Comparison of ENCODE assay signal across 14 cellular contexts in genomic region chr20:25223765-25224720, GRCh38. TPM values are rescaled to one million over a fixed set of nuclear protein-coding genes. Genes with fewer than 3 reads are reported as not detected.
DNase-seq lines count a peak whose midpoint lies in the region; ATAC-seq, FAIRE-seq and TF ChIP-seq lines count a peak whose summit lies in the region.
"Had no signal": no experiment of that assay in that cellular context is flagged by ENCODE, and none has a peak within 500 bp of the region (broad histone marks: within the 10 kb centered on the region; RNA-seq: fewer than 3 reads in every experiment).

No MANE protein-coding gene starts in this region.

- intact Hi-C loops in K562 (cut with micrococcal nuclease) = loop anchor here (1.0 kb wide), 1 partner anchor 24 kb away; the partner anchor contains the start of gene PYGB

- no peak for FAIRE-seq in K562 (lab: Jason Lieb, UNC)

- H3K36me3 ChIP-seq in BLaER1 = peaks cover 23% of the 10 kb centered on the region; the same call in 1 of the 2 replicates
- H3K36me3 ChIP-seq in HEK293 (ENCODE audit: control insufficient read depth in 2 of 2, insufficient read depth in 1 of 2, low read length in 2 of 2) = peaks cover 0 to 43% of the 10 kb centered on the region in 2 experiments; a peak in 2 of 3 replicates
- no peaks in the 10 kb centered on the region; the same call in 2 of the 3 replicates for H3K36me3 ChIP-seq in K562 (ENCODE audit: control insufficient read depth, insufficient read depth, low read length)

- DNase-seq in K562 (ENCODE audit: extremely low read depth in 1 of 4, low spot score in 3 of 4) = peak in 1 of 4 experiments; percentile 3
- peak; percentile 81 for DNase-seq in mesenteric fat pad (ENCODE audit: low spot score)
- DNase-seq in NCI-H526 treated with DMSO at 0.1 percent for 48 hours (lab: John Stamatoyannopoulos, UW) = no peak
- DNase-seq in NCI-H1417 (lab: John Stamatoyannopoulos, UW) = no peak
- DNase-seq in NCI-H1048 (lab: John Stamatoyannopoulos, UW) = no peak
- DNase-seq in COLO668 (lab: John Stamatoyannopoulos, UW; ENCODE audit: unreplicated experiment) = no peak
- DNase-seq: KG1, NCI-H146, NCI-H510A treated with DMSO at 0.1 percent for 48 hours, upper lobe of right lung had no signal

- TF ChIP-seq EP300 in K562 (IDR thresholded peaks at IDR 0.05; ENCODE audit: low read length) = no peak

- no peak for ATAC-seq in K562

- 0 out of 2 replicates have a peak, but pooled peaks cover 12% of the 10 kb centered on the region for H4K20me1 ChIP-seq in BLaER1
- H4K20me1 ChIP-seq in K562 (replicated peaks; ENCODE audit: control insufficient read depth, insufficient read depth, low read length) = 0 out of 2 replicates have a peak, but pooled peaks cover 3% of the 10 kb centered on the region

- TF ChIP-seq POLR2A in K562 (conservative IDR thresholded peaks at IDR 0.05) = no peak

- H3K27me3 ChIP-seq in BLaER1 (no peaks in the 10 kb centered on the region), K562 (ENCODE audit: control insufficient read depth in 2 of 2, insufficient read depth in 2 of 2, low read length in 2 of 2) (no peaks in the 10 kb centered on the region)
- H3K27me3 ChIP-seq: Peyer's patch, upper lobe of right lung had no signal

- POLR2A ChIA-PET in HEK293 (lab: Yijun Ruan, JAX) = interaction anchor here (0.6 to 2.3 kb wide), 3 partner anchors 10 to 183 kb away, joined by 3 to 14 read pairs (median 3); partner anchors contain the start of genes GINS1 and PYGB
- POLR2A ChIA-PET in K562 (lab: Yijun Ruan, JAX) = interaction anchor here (0.6 to 1.9 kb wide), 5 partner anchors 9 to 148 kb away, joined by 3 to 6 read pairs (median 4); no protein-coding TSS in a partner anchor

- no peak overlapping the region; the same call in 1 of the 2 replicates for H3K9ac ChIP-seq in BLaER1
- peak overlapping the region in 1 of 2 experiments; percentile 40; a peak in 2 of 4 replicates for H3K9ac ChIP-seq in K562 (ENCODE audit: insufficient read depth in 1 of 2, low read depth in 2 of 2, low read length in 2 of 2)

- H3K4me2 ChIP-seq in BLaER1 (peak overlapping the region; percentile 81), K562 (ENCODE audit: insufficient read depth, low read length) (no peak overlapping the region)

- peaks cover 3% of the 10 kb centered on the region for H3K9me1 ChIP-seq in K562 (ENCODE audit: control insufficient read depth, insufficient read depth, low read length)

- no peak for TF ChIP-seq RAD21 in K562 (CRISPR knock-in tag; conservative IDR thresholded peaks at IDR 0.05 in 1 of 2, IDR thresholded peaks at IDR 0.05 in 1 of 2)

- H3K27ac ChIP-seq in BLaER1 = peak overlapping the region; percentile 62
- H3K27ac ChIP-seq in HEK293 (ENCODE audit: extremely low read depth, low read depth, low read length) = no peak overlapping the region
- peak overlapping the region; percentile 81; the same call in 2 of the 3 replicates for H3K27ac ChIP-seq in K562 (ENCODE audit: extremely low read depth, low read depth, low read length)
- H3K27ac ChIP-seq: C4-2B, upper lobe of right lung had no signal

- CTCF ChIA-PET in HEK293 (lab: Yijun Ruan, JAX) = interaction anchor here (0.5 to 1.9 kb wide), 10 partner anchors 23 to 352 kb away, joined by 3 to 5 read pairs (median 3); partner anchors contain the start of gene ENTPD6
- CTCF ChIA-PET in K562 (lab: Yijun Ruan, JAX; ENCODE audit: low intra/inter-chr PET ratio) = no interaction called here

- no peak for TF ChIP-seq CTCF in HEK293 (tag by site-specific recombination; IDR thresholded peaks at IDR 0.05)
- no peak for TF ChIP-seq CTCF in K562 (IDR thresholded peaks at IDR 0.05 in 2 of 3, conservative IDR thresholded peaks at IDR 0.05 in 1 of 3; ENCODE audit: insufficient read depth in 2 of 3, low read depth in 1 of 3, low read length in 3 of 3)

- no peaks in the 10 kb centered on the region for H3K79me2 ChIP-seq in K562 (ENCODE audit: control insufficient read depth, insufficient read depth, low read length)

- in situ Hi-C loops in K562 (cut with MboI) = no loop called here

- BruUV-seq in K562 (replicated peaks; lab: Mats Ljungman, UMichigan) = no TSS peak

- H3K4me3 ChIP-seq in BLaER1 (no peak overlapping the region), HEK293 (ENCODE audit: low read depth, low read length) (no peak overlapping the region), K562 (no peak overlapping the region)
- H3K4me3 ChIP-seq: Peyer's patch, upper lobe of right lung had no signal

- H3K9me3 ChIP-seq in BLaER1 (no peaks in the 10 kb centered on the region), HEK293 (ENCODE audit: control insufficient read depth, insufficient read depth, low read depth, low read length) (no peaks in the 10 kb centered on the region), K562 (replicated peaks; ENCODE audit: control insufficient read depth, insufficient read depth, low read depth, low read length) (no peaks in the 10 kb centered on the region)
- H3K9me3 ChIP-seq: Peyer's patch, upper lobe of right lung had no signal

- WGBS in K562 (ENCODE audit: insufficient coverage, low coverage, missing lambda C conversion rate) = 89% methylated on average over 9 of the region's 24 CpGs

- no peak overlapping the region for H2AFZ ChIP-seq in K562 (ENCODE audit: low read depth, low read length)

- H3K4me1 ChIP-seq in BLaER1 (peaks cover 96% of the 10 kb centered on the region), HEK293 (ENCODE audit: control insufficient read depth, insufficient read depth, low read length) (0 out of 2 replicates have a peak, but pooled peaks cover 3% of the 10 kb centered on the region), K562 (replicated peaks in 1 of 2; ENCODE audit: control insufficient read depth in 2 of 2, insufficient read depth in 2 of 2, low read length in 2 of 2) (peaks cover 32 to 55% of the 10 kb centered on the region in 2 experiments)

TF ChIP-seq in HEK293, 187 proteins besides CTCF, POLR2A, EP300 and RAD21 (continues in another document):
- no peak for TF ChIP-seq ZNF473 (tag by site-specific recombination; IDR thresholded peaks at IDR 0.05)

TF ChIP-seq in K562, 482 proteins besides CTCF, POLR2A, EP300 and RAD21:
- TF ChIP-seq, protein P1, sequence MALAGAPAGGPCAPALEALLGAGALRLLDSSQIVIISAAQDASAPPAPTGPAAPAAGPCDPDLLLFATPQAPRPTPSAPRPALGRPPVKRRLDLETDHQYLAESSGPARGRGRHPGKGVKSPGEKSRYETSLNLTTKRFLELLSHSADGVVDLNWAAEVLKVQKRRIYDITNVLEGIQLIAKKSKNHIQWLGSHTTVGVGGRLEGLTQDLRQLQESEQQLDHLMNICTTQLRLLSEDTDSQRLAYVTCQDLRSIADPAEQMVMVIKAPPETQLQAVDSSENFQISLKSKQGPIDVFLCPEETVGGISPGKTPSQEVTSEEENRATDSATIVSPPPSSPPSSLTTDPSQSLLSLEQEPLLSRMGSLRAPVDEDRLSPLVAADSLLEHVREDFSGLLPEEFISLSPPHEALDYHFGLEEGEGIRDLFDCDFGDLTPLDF (CRISPR knock-in tag; IDR thresholded peaks at IDR 0.05) = no peak
- TF ChIP-seq POLR2G (IDR thresholded peaks at IDR 0.05; ENCODE audit: low read depth, low read length) (peak; percentile 48; the same call in 1 of the 2 replicates), ETV5 (CRISPR knock-in tag; IDR thresholded peaks at IDR 0.05; ENCODE audit: low read depth) (no peak), RBFOX2 (IDR thresholded peaks at IDR 0.05; ENCODE audit: low read depth, low read length) (0 out of 2 replicates have a peak, but pooled peaks have one; percentile 23), MIER1 (IDR thresholded peaks at IDR 0.05; ENCODE audit: low read depth) (no peak), LCOR (CRISPR knock-in tag; IDR thresholded peaks at IDR 0.05) (no peak)

RNA-seq across cellular contexts. Expression of gene PYGB, which starts 23.8 kb away (rescaled TPM):
- total RNA-seq in K562 (2011; cell fraction: chromatin; rRNA removed; ENCODE audit: low replicate concordance) = 15.0 and 42.9 TPM in 2 replicates
- total RNA-seq in K562 (2011; cell fraction: nucleolus; rRNA removed) = 22.9 and 27.7 TPM in 2 replicates
- 11.8 and 15.2 TPM in 2 replicates for total RNA-seq in K562 (2011; cell fraction: nucleoplasm; rRNA removed)
- total RNA-seq in K562 (2014; rRNA removed) (12.4 and 13.0 TPM in 2 replicates), K562 (2014; rRNA removed; fragmentation: Illumina TruSeq; extraction: Trizol) (4.1 and 4.7 TPM in 2 replicates), K562 (2015; rRNA removed; fragmentation: Illumina TruSeq; extraction: Trizol) (9.8 and 10.8 TPM in 2 replicates), K562 (2021) (16.1 and 18.0 TPM in 2 replicates), mesenteric fat pad (121 TPM)
- polyA plus RNA-seq in K562 (2011; rRNA removed) (7.3 and 8.2 TPM in 2 replicates), K562 (2014; fragmentation: Illumina TruSeq; extraction: Trizol) (10.2 and 11.3 TPM in 2 replicates), K562 (2014; fragmentation: Nextera tagmentation; extraction: Ambion mirVana) (under 1 TPM; 0.34 to 0.46 TPM), K562 (2014; rRNA removed) (12.3 and 16.0 TPM in 2 replicates)
- polyA plus RNA-seq in K562 (2011; cell fraction: cytosol; rRNA removed) = 8.5 and 12.3 TPM in 2 replicates
- 42.5 and 55.1 TPM in 2 replicates for polyA plus RNA-seq in K562 (2011; cell fraction: nucleus; rRNA removed)
- 12.7 and 36.7 TPM in 2 replicates for polyA plus RNA-seq in K562 (2012)
- 5.7 and 8.6 TPM in 2 replicates for polyA minus RNA-seq in K562 (2011; rRNA and poly(A)+ RNA removed)
- polyA minus RNA-seq in K562 (2011; cell fraction: cytosol; rRNA and poly(A)+ RNA removed) = 8.7 and 9.1 TPM in 2 replicates
- polyA minus RNA-seq in K562 (2011; cell fraction: nucleus; rRNA and poly(A)+ RNA removed) = 11.4 and 14.6 TPM in 2 replicates

RNA-seq across cellular contexts. Expression of gene ENTPD6, which starts 28.5 kb away (rescaled TPM):
- 56.6 and 135 TPM in 2 replicates for total RNA-seq in K562 (2011; cell fraction: chromatin; rRNA removed; ENCODE audit: low replicate concordance)
- total RNA-seq in K562 (2011; cell fraction: nucleolus; rRNA removed) = 102 and 113 TPM in 2 replicates
- total RNA-seq in K562 (2011; cell fraction: nucleoplasm; rRNA removed) = 81.2 and 97.1 TPM in 2 replicates
- total RNA-seq in K562 (2014; rRNA removed) (26.6 and 32.9 TPM in 2 replicates), K562 (2014; rRNA removed; fragmentation: Illumina TruSeq; extraction: Trizol) (12.7 and 13.8 TPM in 2 replicates), K562 (2015; rRNA removed; fragmentation: Illumina TruSeq; extraction: Trizol) (20.8 and 22.4 TPM in 2 replicates), K562 (2021) (33.0 and 35.9 TPM in 2 replicates), mesenteric fat pad (54.3 TPM)
- polyA plus RNA-seq in K562 (2011; rRNA removed) (34.2 and 43.3 TPM in 2 replicates), K562 (2014; fragmentation: Illumina TruSeq; extraction: Trizol) (22.1 and 29.6 TPM in 2 replicates), K562 (2014; fragmentation: Nextera tagmentation; extraction: Ambion mirVana) (1 to 10 TPM in 1 of 2 experiments, under 1 TPM in 1; 0.82 to 1.5 TPM), K562 (2014; rRNA removed) (36.8 and 39.9 TPM in 2 replicates)
- polyA plus RNA-seq in K562 (2011; cell fraction: cytosol; rRNA removed) = 45.3 and 53.6 TPM in 2 replicates
- polyA plus RNA-seq in K562 (2011; cell fraction: nucleus; rRNA removed) = 192 and 227 TPM in 2 replicates
- 30.6 and 41.1 TPM in 2 replicates for polyA plus RNA-seq in K562 (2012)
- polyA minus RNA-seq in K562 (2011; rRNA and poly(A)+ RNA removed) = 20.7 and 22.9 TPM in 2 replicates
- polyA minus RNA-seq in K562 (2011; cell fraction: cytosol; rRNA and poly(A)+ RNA removed) = 15.2 and 17.5 TPM in 2 replicates
- polyA minus RNA-seq in K562 (2011; cell fraction: nucleus; rRNA and poly(A)+ RNA removed) = 27.6 and 47.0 TPM in 2 replicates
